Comparison of ENCODE assay signal across 10 cellular contexts in genomic region chr2:168545439-168546082, GRCh38.
A peak's percentile ranks its signal among the peaks of the same experiment; 100 is the strongest.
DNase-seq lines count a peak whose midpoint lies in the region; ATAC-seq and TF ChIP-seq lines count a peak whose summit lies in the region.
"Had no signal": no experiment of that assay in that cellular context is flagged by ENCODE, and none has a peak within 500 bp of the region (broad histone marks: within the 10 kb centered on the region; RNA-seq: fewer than 3 reads in every experiment).

No MANE protein-coding gene starts in this region.

- CTCF ChIA-PET in HEK293 (lab: Yijun Ruan, JAX), result interaction anchor here (1.0 kb wide), 1 partner anchor 209 kb away, joined by 5 read pairs; no protein-coding TSS in a partner anchor
- CTCF ChIA-PET in RWPE1 (lab: Yijun Ruan, JAX), result interaction anchor here (0.6 to 0.9 kb wide), 2 partner anchors 70 to 126 kb away, joined by 4 to 5 read pairs; no protein-coding TSS in a partner anchor

- TF ChIP-seq POLR2A in vagina (IDR thresholded peaks at IDR 0.05), result no peak

- ATAC-seq in psoas muscle (peak; percentile 71 to 98 (median 95)), GM21381 (IDR thresholded peaks at IDR 0.05; ENCODE audit: unreplicated experiment) (no peak)

- H3K27ac ChIP-seq in HEK293 (ENCODE audit: extremely low read depth, low read depth, low read length), result no peak overlapping the region
- H3K27ac ChIP-seq in RWPE1, result no peak overlapping the region
- H3K27ac ChIP-seq in psoas muscle, result no peak overlapping the region
- H3K27ac ChIP-seq in vagina, result no peak overlapping the region

- H3K4me1 ChIP-seq in HEK293 (ENCODE audit: control insufficient read depth, insufficient read depth, low read length), result 0 out of 2 replicates have a peak, but pooled peaks cover 2% of the 10 kb centered on the region
- no peaks in the 10 kb centered on the region for H3K4me1 ChIP-seq in psoas muscle
- H3K4me1 ChIP-seq in vagina, result no peaks in the 10 kb centered on the region

- POLR2A ChIA-PET in HEK293 (lab: Yijun Ruan, JAX), result no interaction called here
- POLR2A ChIA-PET in RWPE1 (lab: Yijun Ruan, JAX; ENCODE audit: low non-redundant PET), result no interaction called here

- H3K36me3 ChIP-seq in HEK293 (ENCODE audit: control insufficient read depth in 2 of 2, insufficient read depth in 1 of 2, low read length in 2 of 2) (no peaks in the 10 kb centered on the region), psoas muscle (ENCODE audit: insufficient read depth in 1 of 2, low read depth in 1 of 2) (peaks cover 0 to 5% of the 10 kb centered on the region in 2 donors), vagina (no peaks in the 10 kb centered on the region)

- H3K9me3 ChIP-seq in HEK293 (ENCODE audit: control insufficient read depth, insufficient read depth, low read depth, low read length), result no peaks in the 10 kb centered on the region
- H3K9me3 ChIP-seq in psoas muscle, result peaks cover 1% of the 10 kb centered on the region
- H3K9me3 ChIP-seq in vagina, result no peaks in the 10 kb centered on the region

- H3K4me3 ChIP-seq in HEK293 (ENCODE audit: low read depth, low read length) (no peak overlapping the region; the same call in 1 of the 2 replicates), foreskin fibroblast (ENCODE audit: low read depth in 1 of 2, low read length in 2 of 2) (no peak overlapping the region), psoas muscle (no peak overlapping the region), vagina (no peak overlapping the region)

- DNase-seq in RWPE1 (ENCODE audit: low spot score) (peak; percentile 92), foreskin fibroblast (peak; percentile 88 to 92), psoas muscle (no peak), G401 (ENCODE audit: low spot score) (no peak), vagina (ENCODE audit: extremely low spot score in 2 of 2) (no peak)
- DNase-seq in stimulated activated CD4-positive, alpha-beta T cell treated with anti-CD3 and anti-CD28 coated beads, Interleukin-4, amount 100 ng/mL, for 1 hour, result no peak
- DNase-seq: activated T-cell treated with anti-CD3 and anti-CD28 coated beads, Interleukin-2, amount 50 U/mL, for 48 hours; stimulated activated CD4-positive, alpha-beta T cell treated with anti-CD3 and anti-CD28 coated beads, Interleukin-1b, Interleukin-23, amount 100 ng/mL, for 48 hours had no signal

- intact Hi-C loops in psoas muscle (cut with DNase I), result no loop called here
- intact Hi-C loops in vagina (cut with DNase I), result no loop called here

- 82 to 95% (median 88%) methylated on average over 5 of the region's 5 CpGs for WGBS in psoas muscle, 3 donors

- in situ Hi-C loops in G401 (cut with HindIII; ENCODE audit: low sequenced_read_pairs), result no loop called here

- TF ChIP-seq CTCF in HEK293 (tag by site-specific recombination; IDR thresholded peaks at IDR 0.05), result no peak
- no peak for TF ChIP-seq CTCF in RWPE1 (conservative IDR thresholded peaks at IDR 0.05; ENCODE audit: low read depth)
- no peak for TF ChIP-seq CTCF in foreskin fibroblast (IDR thresholded peaks at IDR 0.05; ENCODE audit: low read depth, low read length)
- TF ChIP-seq CTCF in psoas muscle (IDR thresholded peaks at IDR 0.05), result no peak
- TF ChIP-seq CTCF in vagina (IDR thresholded peaks at IDR 0.05), result no peak

- H3K27me3 ChIP-seq in psoas muscle (ENCODE audit: insufficient read depth in 3 of 3, low read length in 2 of 3) (no peaks in the 10 kb centered on the region), vagina (no peaks in the 10 kb centered on the region)

TF ChIP-seq in HEK293, 187 proteins besides CTCF, POLR2A, EP300 and RAD21:
- no peak for TF ChIP-seq ZNF664 (tag by site-specific recombination; IDR thresholded peaks at IDR 0.05)
- TF ChIP-seq ZBTB48 (tag by site-specific recombination; IDR thresholded peaks at IDR 0.05), result no peak
- TF ChIP-seq, protein P1, sequence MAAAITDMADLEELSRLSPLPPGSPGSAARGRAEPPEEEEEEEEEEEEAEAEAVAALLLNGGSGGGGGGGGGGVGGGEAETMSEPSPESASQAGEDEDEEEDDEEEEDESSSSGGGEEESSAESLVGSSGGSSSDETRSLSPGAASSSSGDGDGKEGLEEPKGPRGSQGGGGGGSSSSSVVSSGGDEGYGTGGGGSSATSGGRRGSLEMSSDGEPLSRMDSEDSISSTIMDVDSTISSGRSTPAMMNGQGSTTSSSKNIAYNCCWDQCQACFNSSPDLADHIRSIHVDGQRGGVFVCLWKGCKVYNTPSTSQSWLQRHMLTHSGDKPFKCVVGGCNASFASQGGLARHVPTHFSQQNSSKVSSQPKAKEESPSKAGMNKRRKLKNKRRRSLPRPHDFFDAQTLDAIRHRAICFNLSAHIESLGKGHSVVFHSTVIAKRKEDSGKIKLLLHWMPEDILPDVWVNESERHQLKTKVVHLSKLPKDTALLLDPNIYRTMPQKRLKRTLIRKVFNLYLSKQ (tag by site-specific recombination; IDR thresholded peaks at IDR 0.05; ENCODE audit: borderline replicate concordance), result no peak
- no peak for TF ChIP-seq ZNF112 (tag by site-specific recombination; IDR thresholded peaks at IDR 0.05)
- 0 out of 2 replicates have a peak, but pooled peaks have one; percentile 27 for TF ChIP-seq WT1 (tag by site-specific recombination; IDR thresholded peaks at IDR 0.05)
- TF ChIP-seq ZNF558 (tag by site-specific recombination; IDR thresholded peaks at IDR 0.05), result no peak
- TF ChIP-seq, protein P2, sequence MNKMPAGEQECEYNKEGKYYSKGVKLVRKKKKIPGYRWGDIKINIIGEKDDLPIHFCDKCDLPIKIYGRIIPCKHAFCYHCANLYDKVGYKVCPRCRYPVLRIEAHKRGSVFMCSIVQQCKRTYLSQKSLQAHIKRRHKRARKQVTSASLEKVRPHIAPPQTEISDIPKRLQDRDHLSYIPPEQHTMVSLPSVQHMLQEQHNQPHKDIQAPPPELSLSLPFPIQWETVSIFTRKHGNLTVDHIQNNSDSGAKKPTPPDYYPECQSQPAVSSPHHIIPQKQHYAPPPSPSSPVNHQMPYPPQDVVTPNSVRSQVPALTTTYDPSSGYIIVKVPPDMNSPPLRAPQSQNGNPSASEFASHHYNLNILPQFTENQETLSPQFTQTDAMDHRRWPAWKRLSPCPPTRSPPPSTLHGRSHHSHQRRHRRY (tag by site-specific recombination; IDR thresholded peaks at IDR 0.05), result no peak

Comparison
In these comparisons a context has a peak if more than half of its experiments do, and no peak if none do; other contexts are left out.
1. DNase-seq: peak in RWPE1 (single experiment) and foreskin fibroblast (2 of 2); none in psoas muscle (0 of 2), G401 (single experiment), vagina (0 of 2) and stimulated activated CD4-positive, alpha-beta T cell treated with anti-CD3 and anti-CD28 coated beads, Interleukin-4, amount 100 ng/mL, for 1 hour (single experiment).